ENCODE assay signal across 8 cellular contexts in genomic region chr18:3262234-3263171, GRCh38. TPM values are rescaled to one million over a fixed set of nuclear protein-coding genes. Genes with fewer than 3 reads are reported as not detected.
DNase-seq lines count a peak whose midpoint lies in the region; ATAC-seq and TF ChIP-seq lines count a peak whose summit lies in the region.

No MANE protein-coding gene starts in this region.

- no peaks in the 10 kb centered on the region for H3K36me3 ChIP-seq in prostate gland

- ATAC-seq in GM21825 (IDR thresholded peaks at IDR 0.05; ENCODE audit: unreplicated experiment): peak; percentile 35

- peaks cover 11% of the 10 kb centered on the region for H3K4me1 Mint-ChIP-seq in glutamatergic neuron (ENCODE audit: low read depth, unreplicated experiment)

- H3K9me3 Mint-ChIP-seq in glutamatergic neuron (ENCODE audit: unreplicated experiment): no peaks in the 10 kb centered on the region

- intact Hi-C loops in prostate gland (cut with DNase I): loop anchor here (5.0 kb wide), 1 partner anchor 330 kb away; no protein-coding TSS in a partner anchor

- WGBS in prostate gland: under 1% methylated on average over 69 of the region's 69 CpGs

- H3K27ac Mint-ChIP-seq in glutamatergic neuron (ENCODE audit: unreplicated experiment): peak overlapping the region; percentile 84

- H3K4me3 ChIP-seq in LNCaP clone FGC (ENCODE audit: low read depth, low read length) (peak overlapping the region; percentile 85), prostate gland (peak overlapping the region; percentile 89 to 90)

- TF ChIP-seq CTCF in LNCaP clone FGC (IDR thresholded peaks at IDR 0.05; ENCODE audit: control insufficient read depth, extremely low read depth, insufficient read depth): no peak
- TF ChIP-seq CTCF in glutamatergic neuron (IDR thresholded peaks at IDR 0.05; ENCODE audit: partially characterized antibody, unreplicated experiment): no peak
- TF ChIP-seq CTCF in prostate gland (IDR thresholded peaks at IDR 0.05): no peak

- peaks cover 7% of the 10 kb centered on the region for H3K4me1 ChIP-seq in prostate gland (replicated peaks)

- H3K4me3 Mint-ChIP-seq in glutamatergic neuron (ENCODE audit: unreplicated experiment): peak overlapping the region; percentile 93

- H3K27ac ChIP-seq in prostate gland: peak overlapping the region; percentile 95 to 98

- H3K36me3 Mint-ChIP-seq in glutamatergic neuron (ENCODE audit: unreplicated experiment): no peaks in the 10 kb centered on the region

- no peak for TF ChIP-seq POLR2A in prostate gland (IDR thresholded peaks at IDR 0.05)

- no peaks in the 10 kb centered on the region for H3K27me3 ChIP-seq in prostate gland (replicated peaks; ENCODE audit: insufficient read depth)

- DNase-seq in EH (ENCODE audit: low read depth): peak; percentile 49
- DNase-seq in LNCaP clone FGC (ENCODE audit: low read depth): no peak
- peak; percentile 42 for DNase-seq in activated gamma-delta T cell (lab: John Stamatoyannopoulos, UW)
- no peak for DNase-seq in glutamatergic neuron
- DNase-seq in prostate gland (ENCODE audit: low spot score): no peak
- no peak for DNase-seq in NCI-H524 treated with DMSO at 0.1 percent for 48 hours (lab: John Stamatoyannopoulos, UW)
- DNase-seq in NCI-H446 treated with DMSO at 0.1 percent for 48 hours (lab: John Stamatoyannopoulos, UW): no peak

- peaks cover 8% of the 10 kb centered on the region for H3K27me3 Mint-ChIP-seq in glutamatergic neuron (ENCODE audit: unreplicated experiment)

- no peaks in the 10 kb centered on the region for H3K9me3 ChIP-seq in prostate gland

RNA-seq across cellular contexts. Expression of gene MYL12B, which starts 0.6 kb away (rescaled TPM):
- total RNA-seq in glutamatergic neuron (ENCODE audit: unreplicated experiment) (123 TPM), prostate gland (100 to 1,000 TPM; 254 to 310 TPM)

RNA-seq across cellular contexts. Expression of gene MYL12A, which starts 14.9 kb away (rescaled TPM):
- total RNA-seq in glutamatergic neuron (ENCODE audit: unreplicated experiment) (175 TPM), prostate gland (100 to 1,000 TPM; 245 to 267 TPM)

RNA-seq across cellular contexts. Expression of gene MYOM1, which starts 42.7 kb away (rescaled TPM):
- total RNA-seq in glutamatergic neuron (ENCODE audit: unreplicated experiment): 1.3 TPM
- total RNA-seq in prostate gland: 1 to 10 TPM; 6.1 to 6.5 TPM

Comparison
In these comparisons a context has a peak if more than half of its experiments do, and no peak if none do; other contexts are left out.
1. DNase-seq: peak in EH (single experiment) and activated gamma-delta T cell (single experiment); none in LNCaP clone FGC (single experiment), glutamatergic neuron (single experiment), prostate gland (single experiment), NCI-H524 treated with DMSO at 0.1 percent for 48 hours (single experiment) and NCI-H446 treated with DMSO at 0.1 percent for 48 hours (single experiment).